22 cellular contexts compared by ENCODE assay signal in genomic region chr4:162912482-162912881, GRCh38.
"Had no signal": no experiment of that assay in that cellular context is flagged by ENCODE, and none has a peak within 500 bp of the region (broad histone marks: within the 10 kb centered on the region; RNA-seq: fewer than 3 reads in every experiment).

No MANE protein-coding gene starts in this region.

- ATAC-seq: activated naive CD4-positive, alpha-beta T cell treated with anti-CD3 and anti-CD28 coated beads, Interleukin-2, amount 50 U/mL, for 72 hours; activated T-cell treated with anti-CD3 and anti-CD28 coated beads, Interleukin-2, amount 50 U/mL, for 72 hours; WTC11 had no signal

- DNase-seq: activated CD4-positive, alpha-beta memory T cell treated with anti-CD3 and anti-CD28 coated beads, Interleukin-2, amount 10 ng/mL, durations not matched to agents 7 days and 5 days; activated CD4-positive, alpha-beta T cell treated with anti-CD3 and anti-CD28 coated beads for 1 hour; activated CD4-positive, alpha-beta T cell treated with anti-CD3 and anti-CD28 coated beads for 4 hours; activated CD4-positive, alpha-beta T cell treated with anti-CD3 and anti-CD28 coated beads, Interleukin-2, amount 10 ng/mL, durations not matched to agents 7 days and 5 days; activated CD4-positive, alpha-beta T cell treated with anti-CD3 and anti-CD28 coated beads, Interleukin-2, amount 50 U/mL, for 4 hours; activated CD8-positive, alpha-beta memory T cell treated with anti-CD3 and anti-CD28 coated beads, Interleukin-2, amount 50 U/mL, for 48 hours; activated gamma-delta T cell; activated naive CD4-positive, alpha-beta T cell; activated naive CD4-positive, alpha-beta T cell treated with anti-CD3 and anti-CD28 coated beads, Interleukin-2, amount 10 ng/mL, durations not matched to agents 7 days and 5 days; activated naive CD8-positive, alpha-beta T cell treated with anti-CD3 and anti-CD28 coated beads, Interleukin-2, amount 10 ng/mL, durations not matched to agents 7 days and 5 days; activated T-cell treated with anti-CD3 and anti-CD28 coated beads for 4 hours; activated T-cell treated with anti-CD3 and anti-CD28 coated beads, Interleukin-2, amount 50 U/mL, for 24 hours; activated T-cell treated with anti-CD3 and anti-CD28 coated beads, Interleukin-2, amount 50 U/mL, for 72 hours; central memory CD4-positive, alpha-beta T cell; cerebellar nuclear complex; colonic mucosa; effector CD8-positive, alpha-beta T cell; esophagus squamous epithelium; head of caudate nucleus; hippocampal formation had no signal
